8 cellular contexts compared by ENCODE assay signal in the genomic region with DNA sequence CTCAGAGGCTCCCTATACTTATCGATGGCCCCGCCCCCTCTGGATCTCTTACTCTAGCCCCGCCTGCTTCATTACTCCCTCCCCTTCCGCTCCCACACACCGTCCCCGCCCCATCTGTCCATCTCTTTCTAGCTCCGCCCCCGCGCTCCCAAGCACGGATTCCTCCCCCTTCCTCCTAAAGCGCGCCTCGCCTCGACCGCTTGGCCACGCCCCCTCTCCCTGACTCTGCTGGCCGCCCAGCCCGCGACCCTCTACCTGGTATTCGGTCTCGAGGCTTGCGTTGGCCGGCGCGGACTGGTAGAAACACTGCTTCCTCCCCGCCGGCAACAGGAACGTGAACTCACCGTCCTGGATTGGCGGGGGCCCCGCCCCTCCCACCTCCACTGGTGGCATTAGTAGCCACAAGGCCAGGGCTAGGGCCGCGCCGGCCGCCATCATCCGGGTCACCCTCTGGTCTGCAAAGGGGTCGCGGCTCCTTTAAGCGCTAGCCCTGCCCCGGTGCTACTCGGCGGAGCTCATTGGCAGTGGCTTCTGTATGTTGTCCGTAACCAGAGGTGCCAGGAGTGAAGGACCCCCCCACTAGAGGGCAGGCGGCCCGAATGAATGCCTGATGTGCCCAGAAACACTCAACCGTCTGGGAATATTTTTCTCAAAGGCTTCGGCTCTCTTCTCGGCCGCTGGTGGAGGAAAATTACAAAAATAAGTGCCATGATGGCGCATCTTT. TPM values are rescaled to one million over a fixed set of nuclear protein-coding genes. Genes with fewer than 3 reads are reported as not detected.
DNase-seq lines count a peak whose midpoint lies in the region; ATAC-seq, FAIRE-seq and TF ChIP-seq lines count a peak whose summit lies in the region.

A gene with protein sequence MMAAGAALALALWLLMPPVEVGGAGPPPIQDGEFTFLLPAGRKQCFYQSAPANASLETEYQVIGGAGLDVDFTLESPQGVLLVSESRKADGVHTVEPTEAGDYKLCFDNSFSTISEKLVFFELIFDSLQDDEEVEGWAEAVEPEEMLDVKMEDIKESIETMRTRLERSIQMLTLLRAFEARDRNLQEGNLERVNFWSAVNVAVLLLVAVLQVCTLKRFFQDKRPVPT (minus strand): TSS at position 459 of the 724 bp plus-strand sequence. CDS start 21 bp downstream, at position 438.

- H3K4me1 ChIP-seq in OCI-LY7 (ENCODE audit: insufficient read depth, low read length, poor library complexity, severe bottlenecking) = peaks cover 26% of the 10 kb centered on the region

- POLR2A ChIA-PET in OCI-LY7 (lab: Charles Lee) = interaction anchor here (0.6 to 1.3 kb wide), 7 partner anchors 10 to 119 kb away, joined by 3 to 11 read pairs (median 3); a partner anchor contains a TSS

- peak within 1 kb of the TSS; percentile 84 for H3K27ac ChIP-seq in OCI-LY7 (ENCODE audit: low read depth, low read length, poor library complexity, severe bottlenecking)

- no peak for FAIRE-seq in D721Med (lab: Jason Lieb, UNC)

- H3K79me2 ChIP-seq in OCI-LY7 (ENCODE audit: insufficient read depth, low read depth, low read length) = no peaks in the 10 kb centered on the region; the same call in 1 of the 2 replicates

- CTCF ChIA-PET in OCI-LY7 (lab: Charles Lee; ENCODE audit: unreplicated experiment) = interaction anchor here (0.5 to 1.4 kb wide), 8 partner anchors 17 to 431 kb away, joined by 3 to 10 read pairs (median 6); no protein-coding TSS in a partner anchor

- no peaks in the 10 kb centered on the region for H3K9me2 ChIP-seq in OCI-LY7 (ENCODE audit: insufficient read depth, low read length)

- peak within 1 kb of the TSS; percentile 78 for H3K4me2 ChIP-seq in OCI-LY7 (ENCODE audit: low read length)

- DNase-seq in D721Med (ENCODE audit: insufficient read length, low spot score) (peak; percentile 83), HuH-7.5 (ENCODE audit: low spot score) (peak; percentile 96), OCI-LY7 (ENCODE audit: low spot score) (peak; percentile 100), activated T-cell treated with anti-CD3 and anti-CD28 coated beads for 1 hour (ENCODE audit: low read depth) (peak; percentile 88), epidermal melanocyte (ENCODE audit: insufficient read length, low spot score) (peak; percentile 98), middle frontal gyrus (ENCODE audit: extremely low spot score, low spot score) (peak; percentile 91)
- peak; percentile 97 to 99 for DNase-seq in stimulated activated CD8-positive, alpha-beta memory T cell treated with anti-CD3 and anti-CD28 coated beads, Interleukin-2, amount 100 ng/mL, for 48 hours (ENCODE audit: low read depth in 2 of 2)

- BruUV-seq in OCI-LY7 (replicated peaks; lab: Mats Ljungman, UMichigan) = no TSS peak

- TF ChIP-seq CTCF in D721Med (IDR thresholded peaks at IDR 0.05; ENCODE audit: insufficient read depth, missing control alignments) (peak; percentile 33), OCI-LY7 (conservative IDR thresholded peaks at IDR 0.05; ENCODE audit: low read length) (peak; percentile 39; the same call in 1 of the 2 replicates)

- intact Hi-C loops in OCI-LY7 (cut with micrococcal nuclease; ENCODE audit: unreplicated experiment) = loop anchor here (2.0 to 5.0 kb wide), 2 partner anchors 29 to 269 kb away; a partner anchor contains a TSS

- peak; percentile 77 for ATAC-seq in GM21447 (IDR thresholded peaks at IDR 0.05; ENCODE audit: unreplicated experiment)

- H3K36me3 ChIP-seq in OCI-LY7 (ENCODE audit: insufficient read depth, low read length) = peaks cover 33% of the 10 kb centered on the region

- H3K4me3 ChIP-seq in OCI-LY7 (ENCODE audit: low read depth, low read length, poor library complexity, severe bottlenecking) = peak within 1 kb of the TSS; percentile 74

- H4K20me1 ChIP-seq in OCI-LY7 (ENCODE audit: insufficient read depth, low read length) = no peaks in the 10 kb centered on the region

- H3K9me3 ChIP-seq in OCI-LY7 (ENCODE audit: low read length) = no peaks in the 10 kb centered on the region; the same call in 1 of the 2 replicates

- H2AFZ ChIP-seq in OCI-LY7 (ENCODE audit: low read length) = peak within 1 kb of the TSS; percentile 69

RNA-seq across cellular contexts. Expression of the gene that starts here (rescaled TPM):
- 20.8 and 22.5 TPM in 2 replicates for total RNA-seq in OCI-LY7 (2014; rRNA removed; shearing (Covaris generic))
- 13.2 and 13.7 TPM in 2 replicates for total RNA-seq in OCI-LY7 (2022)

Comparison
In these comparisons a context has a peak if more than half of its experiments do, and no peak if none do; other contexts are left out.
1. Peak in every context shown above with its lines: DNase-seq, ATAC-seq, H3K4me3 ChIP-seq and H3K27ac ChIP-seq.